Comparison of ENCODE assay signal across 2 cellular contexts in the genomic region with DNA sequence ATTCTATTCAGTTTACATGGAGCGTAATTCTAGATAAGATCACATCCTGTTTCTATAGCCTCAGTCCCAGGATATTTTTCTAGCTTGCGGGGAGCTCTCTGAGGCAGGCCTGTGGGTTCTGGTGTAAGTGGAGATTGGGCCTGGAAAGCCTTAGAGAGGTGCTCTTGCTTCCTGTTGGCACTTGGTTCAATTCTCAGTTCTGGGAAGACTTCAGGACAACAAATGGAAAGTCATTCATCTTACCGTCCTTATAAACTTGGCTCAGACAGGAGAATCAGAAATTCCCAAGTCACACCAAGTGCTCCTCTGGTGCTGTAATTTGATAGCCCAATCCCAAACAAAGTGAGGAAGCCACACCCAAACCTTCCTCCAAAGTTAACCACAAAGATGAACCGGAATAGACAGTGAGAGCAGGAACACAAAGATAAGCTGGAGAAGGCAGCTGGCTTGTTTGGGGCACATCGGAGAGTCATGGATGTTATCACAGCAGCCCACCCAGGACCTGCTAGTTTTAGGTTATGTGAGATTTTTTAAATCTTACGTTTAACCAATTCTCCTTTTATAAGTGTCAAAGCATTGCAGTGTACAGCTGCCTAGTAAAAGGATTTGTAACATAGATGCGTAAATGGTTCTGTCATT.
TF ChIP-seq lines count a peak whose summit lies in the region.

No MANE protein-coding gene starts in this region.

TF ChIP-seq in liver, 16 proteins besides CTCF, POLR2A, EP300 and RAD21 (continued from another document):
- TF ChIP-seq, protein P1, sequence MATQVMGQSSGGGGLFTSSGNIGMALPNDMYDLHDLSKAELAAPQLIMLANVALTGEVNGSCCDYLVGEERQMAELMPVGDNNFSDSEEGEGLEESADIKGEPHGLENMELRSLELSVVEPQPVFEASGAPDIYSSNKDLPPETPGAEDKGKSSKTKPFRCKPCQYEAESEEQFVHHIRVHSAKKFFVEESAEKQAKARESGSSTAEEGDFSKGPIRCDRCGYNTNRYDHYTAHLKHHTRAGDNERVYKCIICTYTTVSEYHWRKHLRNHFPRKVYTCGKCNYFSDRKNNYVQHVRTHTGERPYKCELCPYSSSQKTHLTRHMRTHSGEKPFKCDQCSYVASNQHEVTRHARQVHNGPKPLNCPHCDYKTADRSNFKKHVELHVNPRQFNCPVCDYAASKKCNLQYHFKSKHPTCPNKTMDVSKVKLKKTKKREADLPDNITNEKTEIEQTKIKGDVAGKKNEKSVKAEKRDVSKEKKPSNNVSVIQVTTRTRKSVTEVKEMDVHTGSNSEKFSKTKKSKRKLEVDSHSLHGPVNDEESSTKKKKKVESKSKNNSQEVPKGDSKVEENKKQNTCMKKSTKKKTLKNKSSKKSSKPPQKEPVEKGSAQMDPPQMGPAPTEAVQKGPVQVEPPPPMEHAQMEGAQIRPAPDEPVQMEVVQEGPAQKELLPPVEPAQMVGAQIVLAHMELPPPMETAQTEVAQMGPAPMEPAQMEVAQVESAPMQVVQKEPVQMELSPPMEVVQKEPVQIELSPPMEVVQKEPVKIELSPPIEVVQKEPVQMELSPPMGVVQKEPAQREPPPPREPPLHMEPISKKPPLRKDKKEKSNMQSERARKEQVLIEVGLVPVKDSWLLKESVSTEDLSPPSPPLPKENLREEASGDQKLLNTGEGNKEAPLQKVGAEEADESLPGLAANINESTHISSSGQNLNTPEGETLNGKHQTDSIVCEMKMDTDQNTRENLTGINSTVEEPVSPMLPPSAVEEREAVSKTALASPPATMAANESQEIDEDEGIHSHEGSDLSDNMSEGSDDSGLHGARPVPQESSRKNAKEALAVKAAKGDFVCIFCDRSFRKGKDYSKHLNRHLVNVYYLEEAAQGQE (IDR thresholded peaks at IDR 0.05): no peak
- TF ChIP-seq FOXA1 (IDR thresholded peaks at IDR 0.05) (no peak), HNF4A (conservative IDR thresholded peaks at IDR 0.05) (no peak), GABPA (IDR thresholded peaks at IDR 0.05 in 1 of 2, conservative IDR thresholded peaks at IDR 0.05 in 1 of 2) (no peak), JUND (IDR thresholded peaks at IDR 0.05) (no peak), YY1 (IDR thresholded peaks at IDR 0.05) (no peak), RXRA (IDR thresholded peaks at IDR 0.05) (no peak), EGR1 (IDR thresholded peaks at IDR 0.05; ENCODE audit: low read depth in 2 of 2) (no peak)
- TF ChIP-seq, protein P2, sequence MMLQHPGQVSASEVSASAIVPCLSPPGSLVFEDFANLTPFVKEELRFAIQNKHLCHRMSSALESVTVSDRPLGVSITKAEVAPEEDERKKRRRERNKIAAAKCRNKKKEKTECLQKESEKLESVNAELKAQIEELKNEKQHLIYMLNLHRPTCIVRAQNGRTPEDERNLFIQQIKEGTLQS (IDR thresholded peaks at IDR 0.05): no peak
- TF ChIP-seq, protein P3, sequence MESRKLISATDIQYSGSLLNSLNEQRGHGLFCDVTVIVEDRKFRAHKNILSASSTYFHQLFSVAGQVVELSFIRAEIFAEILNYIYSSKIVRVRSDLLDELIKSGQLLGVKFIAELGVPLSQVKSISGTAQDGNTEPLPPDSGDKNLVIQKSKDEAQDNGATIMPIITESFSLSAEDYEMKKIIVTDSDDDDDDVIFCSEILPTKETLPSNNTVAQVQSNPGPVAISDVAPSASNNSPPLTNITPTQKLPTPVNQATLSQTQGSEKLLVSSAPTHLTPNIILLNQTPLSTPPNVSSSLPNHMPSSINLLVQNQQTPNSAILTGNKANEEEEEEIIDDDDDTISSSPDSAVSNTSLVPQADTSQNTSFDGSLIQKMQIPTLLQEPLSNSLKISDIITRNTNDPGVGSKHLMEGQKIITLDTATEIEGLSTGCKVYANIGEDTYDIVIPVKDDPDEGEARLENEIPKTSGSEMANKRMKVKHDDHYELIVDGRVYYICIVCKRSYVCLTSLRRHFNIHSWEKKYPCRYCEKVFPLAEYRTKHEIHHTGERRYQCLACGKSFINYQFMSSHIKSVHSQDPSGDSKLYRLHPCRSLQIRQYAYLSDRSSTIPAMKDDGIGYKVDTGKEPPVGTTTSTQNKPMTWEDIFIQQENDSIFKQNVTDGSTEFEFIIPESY (IDR thresholded peaks at IDR 0.05): no peak
- TF ChIP-seq, protein P4, sequence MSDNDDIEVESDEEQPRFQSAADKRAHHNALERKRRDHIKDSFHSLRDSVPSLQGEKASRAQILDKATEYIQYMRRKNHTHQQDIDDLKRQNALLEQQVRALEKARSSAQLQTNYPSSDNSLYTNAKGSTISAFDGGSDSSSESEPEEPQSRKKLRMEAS (IDR thresholded peaks at IDR 0.05): no peak

TF ChIP-seq in HepG2, 621 proteins besides CTCF, POLR2A, EP300 and RAD21 (continued from another document):
- TF ChIP-seq, protein P5, sequence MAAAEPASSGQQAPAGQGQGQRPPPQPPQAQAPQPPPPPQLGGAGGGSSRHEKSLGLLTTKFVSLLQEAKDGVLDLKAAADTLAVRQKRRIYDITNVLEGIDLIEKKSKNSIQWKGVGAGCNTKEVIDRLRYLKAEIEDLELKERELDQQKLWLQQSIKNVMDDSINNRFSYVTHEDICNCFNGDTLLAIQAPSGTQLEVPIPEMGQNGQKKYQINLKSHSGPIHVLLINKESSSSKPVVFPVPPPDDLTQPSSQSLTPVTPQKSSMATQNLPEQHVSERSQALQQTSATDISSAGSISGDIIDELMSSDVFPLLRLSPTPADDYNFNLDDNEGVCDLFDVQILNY (CRISPR knock-in tag; conservative IDR thresholded peaks at IDR 0.05): no peak
- TF ChIP-seq, protein P6, sequence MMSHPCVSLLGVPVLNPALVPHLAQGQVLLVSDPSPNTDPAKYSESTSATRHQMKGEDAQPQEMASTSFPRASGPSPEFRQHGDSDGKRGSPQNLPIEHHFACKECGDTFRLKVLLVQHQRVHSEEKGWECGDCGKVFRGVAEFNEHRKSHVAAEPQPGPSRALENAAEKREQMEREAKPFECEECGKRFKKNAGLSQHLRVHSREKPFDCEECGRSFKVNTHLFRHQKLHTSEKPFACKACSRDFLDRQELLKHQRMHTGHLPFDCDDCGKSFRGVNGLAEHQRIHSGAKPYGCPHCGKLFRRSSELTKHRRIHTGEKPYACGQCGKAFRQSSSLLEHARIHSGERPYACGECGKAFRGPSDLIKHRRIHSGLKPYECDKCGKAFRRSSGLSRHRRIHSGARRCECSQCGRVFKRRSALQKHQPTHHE (CRISPR knock-in tag; IDR thresholded peaks at IDR 0.05; ENCODE audit: borderline replicate concordance): no peak
- TF ChIP-seq ZNF549 (CRISPR knock-in tag; IDR thresholded peaks at IDR 0.05) (no peak), SUZ12 (IDR thresholded peaks at IDR 0.05; ENCODE audit: low read depth, low read length) (no peak), XRCC5 (optimal IDR thresholded peaks at IDR 0.05; ENCODE audit: low read length) (no peak)
- TF ChIP-seq, protein P7, sequence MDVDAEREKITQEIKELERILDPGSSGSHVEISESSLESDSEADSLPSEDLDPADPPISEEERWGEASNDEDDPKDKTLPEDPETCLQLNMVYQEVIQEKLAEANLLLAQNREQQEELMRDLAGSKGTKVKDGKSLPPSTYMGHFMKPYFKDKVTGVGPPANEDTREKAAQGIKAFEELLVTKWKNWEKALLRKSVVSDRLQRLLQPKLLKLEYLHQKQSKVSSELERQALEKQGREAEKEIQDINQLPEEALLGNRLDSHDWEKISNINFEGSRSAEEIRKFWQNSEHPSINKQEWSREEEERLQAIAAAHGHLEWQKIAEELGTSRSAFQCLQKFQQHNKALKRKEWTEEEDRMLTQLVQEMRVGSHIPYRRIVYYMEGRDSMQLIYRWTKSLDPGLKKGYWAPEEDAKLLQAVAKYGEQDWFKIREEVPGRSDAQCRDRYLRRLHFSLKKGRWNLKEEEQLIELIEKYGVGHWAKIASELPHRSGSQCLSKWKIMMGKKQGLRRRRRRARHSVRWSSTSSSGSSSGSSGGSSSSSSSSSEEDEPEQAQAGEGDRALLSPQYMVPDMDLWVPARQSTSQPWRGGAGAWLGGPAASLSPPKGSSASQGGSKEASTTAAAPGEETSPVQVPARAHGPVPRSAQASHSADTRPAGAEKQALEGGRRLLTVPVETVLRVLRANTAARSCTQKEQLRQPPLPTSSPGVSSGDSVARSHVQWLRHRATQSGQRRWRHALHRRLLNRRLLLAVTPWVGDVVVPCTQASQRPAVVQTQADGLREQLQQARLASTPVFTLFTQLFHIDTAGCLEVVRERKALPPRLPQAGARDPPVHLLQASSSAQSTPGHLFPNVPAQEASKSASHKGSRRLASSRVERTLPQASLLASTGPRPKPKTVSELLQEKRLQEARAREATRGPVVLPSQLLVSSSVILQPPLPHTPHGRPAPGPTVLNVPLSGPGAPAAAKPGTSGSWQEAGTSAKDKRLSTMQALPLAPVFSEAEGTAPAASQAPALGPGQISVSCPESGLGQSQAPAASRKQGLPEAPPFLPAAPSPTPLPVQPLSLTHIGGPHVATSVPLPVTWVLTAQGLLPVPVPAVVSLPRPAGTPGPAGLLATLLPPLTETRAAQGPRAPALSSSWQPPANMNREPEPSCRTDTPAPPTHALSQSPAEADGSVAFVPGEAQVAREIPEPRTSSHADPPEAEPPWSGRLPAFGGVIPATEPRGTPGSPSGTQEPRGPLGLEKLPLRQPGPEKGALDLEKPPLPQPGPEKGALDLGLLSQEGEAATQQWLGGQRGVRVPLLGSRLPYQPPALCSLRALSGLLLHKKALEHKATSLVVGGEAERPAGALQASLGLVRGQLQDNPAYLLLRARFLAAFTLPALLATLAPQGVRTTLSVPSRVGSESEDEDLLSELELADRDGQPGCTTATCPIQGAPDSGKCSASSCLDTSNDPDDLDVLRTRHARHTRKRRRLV (CRISPR knock-in tag; IDR thresholded peaks at IDR 0.05): no peak
